In genomic region chr20:1786061-1786460, GRCh38 we compare ENCODE assay signal across 26 cellular contexts.
"Had no signal": no experiment of that assay in that cellular context is flagged by ENCODE, and none has a peak within 500 bp of the region (broad histone marks: within the 10 kb centered on the region; RNA-seq: fewer than 3 reads in every experiment).

No MANE protein-coding gene starts in this region.

- DNase-seq: activated CD4-positive, alpha-beta T cell treated with anti-CD3 and anti-CD28 coated beads, Interleukin-2, amount 10 ng/mL, durations not matched to agents 24 days and 14 days; activated CD4-positive, alpha-beta T cell treated with anti-CD3 and anti-CD28 coated beads, Interleukin-2, amount 50 U/mL, for 4 hours; activated CD8-positive, alpha-beta T cell treated with anti-CD3 and anti-CD28 coated beads for 36 hours; activated naive CD4-positive, alpha-beta T cell; activated T-cell treated with anti-CD3 and anti-CD28 coated beads, Interleukin-2, amount 50 U/mL, for 1 hour; activated T-cell treated with anti-CD3 and anti-CD28 coated beads, Interleukin-2, amount 50 U/mL, for 72 hours; adrenal gland; body of pancreas; caudate nucleus; cerebellar nuclear complex; Karpas-422; KBM-7; NCI-H1092; NCI-H1436 treated with DMSO at 0.1 percent for 48 hours; NCI-H1694 treated with DMSO at 0.1 percent for 48 hours; NCI-H2029; NCI-H345; NCI-H524 treated with DMSO at 0.1 percent for 48 hours; NK-92 treated with Interleukin-12 subunit alpha and Interleukin-12 subunit beta, amount 100 ng/mL, for 24 hours; OCI-M1; Right ventricle myocardium superior; SW 1271; T1000 had no signal

- H3K27me3 ChIP-seq: body of pancreas had no signal

- FAIRE-seq: astrocyte had no signal

- H3K9me3 Mint-ChIP-seq: activated CD4-positive, alpha-beta T cell treated with anti-CD3 and anti-CD28 coated beads, Interleukin-2, amount 10 ng/mL, durations not matched to agents 24 days and 14 days; activated CD8-positive, alpha-beta T cell treated with anti-CD3 and anti-CD28 coated beads for 36 hours; activated naive CD4-positive, alpha-beta T cell treated with anti-CD3 and anti-CD28 coated beads, Interleukin-2, amount 50 U/mL, for 72 hours; activated T-cell treated with anti-CD3 and anti-CD28 coated beads, Interleukin-2, amount 50 U/mL, for 72 hours; activated T-helper 17 cell treated with anti-CD3 and anti-CD28 coated beads, Interleukin-2, amount 50 U/mL, for 72 hours had no signal

- H3K4me3 Mint-ChIP-seq: activated CD4-positive, alpha-beta T cell treated with anti-CD3 and anti-CD28 coated beads, Interleukin-2, amount 10 ng/mL, durations not matched to agents 24 days and 14 days; activated CD8-positive, alpha-beta T cell treated with anti-CD3 and anti-CD28 coated beads for 36 hours; activated T-cell treated with anti-CD3 and anti-CD28 coated beads, Interleukin-2, amount 50 U/mL, for 72 hours; activated T-helper 17 cell treated with anti-CD3 and anti-CD28 coated beads, Interleukin-2, amount 50 U/mL, for 72 hours had no signal

- ATAC-seq: activated CD8-positive, alpha-beta T cell treated with anti-CD3 and anti-CD28 coated beads for 36 hours; activated naive CD4-positive, alpha-beta T cell treated with anti-CD3 and anti-CD28 coated beads, Interleukin-2, amount 50 U/mL, for 72 hours; activated T-cell treated with anti-CD3 and anti-CD28 coated beads, Interleukin-2, amount 50 U/mL, for 72 hours; activated T-helper 17 cell treated with anti-CD3 and anti-CD28 coated beads, Interleukin-2, amount 50 U/mL, for 72 hours; body of pancreas had no signal

- H3K9me3 ChIP-seq: adrenal gland, body of pancreas had no signal

- H3K4me1 ChIP-seq: adrenal gland, body of pancreas had no signal

- H3K36me3 ChIP-seq: adrenal gland had no signal

- H3K27ac ChIP-seq: adrenal gland, body of pancreas had no signal

- H3K4me3 ChIP-seq: adrenal gland, body of pancreas had no signal

- H3K4me1 Mint-ChIP-seq: activated CD4-positive, alpha-beta T cell treated with anti-CD3 and anti-CD28 coated beads, Interleukin-2, amount 10 ng/mL, durations not matched to agents 24 days and 14 days; activated T-helper 17 cell treated with anti-CD3 and anti-CD28 coated beads, Interleukin-2, amount 50 U/mL, for 72 hours had no signal

- H3K27ac Mint-ChIP-seq: activated CD4-positive, alpha-beta T cell treated with anti-CD3 and anti-CD28 coated beads, Interleukin-2, amount 10 ng/mL, durations not matched to agents 24 days and 14 days; activated CD8-positive, alpha-beta T cell treated with anti-CD3 and anti-CD28 coated beads for 36 hours; activated T-cell treated with anti-CD3 and anti-CD28 coated beads, Interleukin-2, amount 50 U/mL, for 72 hours; activated T-helper 17 cell treated with anti-CD3 and anti-CD28 coated beads, Interleukin-2, amount 50 U/mL, for 72 hours had no signal

- H3K36me3 Mint-ChIP-seq: activated naive CD4-positive, alpha-beta T cell treated with anti-CD3 and anti-CD28 coated beads, Interleukin-2, amount 50 U/mL, for 72 hours had no signal
